ENCODE assay signal across 8 cellular contexts in the genomic region with DNA sequence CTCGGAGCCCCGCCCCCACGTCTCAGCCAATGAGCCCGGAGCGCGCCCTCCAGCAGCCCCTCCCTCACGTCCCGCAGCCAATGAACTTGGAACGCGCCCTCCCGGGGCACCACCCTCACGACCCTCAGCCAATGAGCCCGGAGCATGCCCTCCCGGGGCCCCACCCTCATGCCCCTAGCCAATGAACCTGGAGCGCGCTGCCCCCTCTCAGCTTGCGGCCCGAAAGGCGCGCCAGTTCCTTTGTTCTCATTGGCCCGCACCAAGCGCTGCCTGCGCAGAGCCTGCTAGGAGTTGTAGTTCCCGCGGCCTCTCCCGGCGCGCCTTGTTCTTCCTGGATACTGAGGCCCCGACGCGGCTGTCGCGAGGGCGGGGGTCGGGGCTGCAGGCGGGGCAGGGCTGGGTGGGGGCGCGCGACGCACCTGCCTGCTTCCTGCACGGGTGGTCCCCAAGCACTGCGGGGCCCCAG. TPM values are rescaled to one million over a fixed set of nuclear protein-coding genes. Genes with fewer than 3 reads are reported as not detected.
DNase-seq lines count a peak whose midpoint lies in the region; ATAC-seq and TF ChIP-seq lines count a peak whose summit lies in the region.

A gene (plus strand): TSS at position 325 of the 466 bp plus-strand sequence. CDS start 339 bp downstream, outside the sequence.

- no peak for TF ChIP-seq POLR2A in testis (IDR thresholded peaks at IDR 0.05)

- peak within 1 kb of the TSS in 1 of 2 donors; percentile 36 for H3K27ac ChIP-seq in testis

- H3K36me3 ChIP-seq in testis (ENCODE audit: low read depth, missing control alignments), result no peaks in the 10 kb centered on the region

- peak; percentile 89 for ATAC-seq in HG02840 (IDR thresholded peaks at IDR 0.05; ENCODE audit: low FRiP score, unreplicated experiment)
- ATAC-seq in activated naive CD8-positive, alpha-beta T cell treated with anti-CD3 and anti-CD28 coated beads, Interleukin-2, amount 10 ng/mL, durations not matched to agents 7 days and 5 days (ENCODE audit: low read depth), result peak; percentile 94
- ATAC-seq in omental fat pad (ENCODE audit: low FRiP score), result peak; percentile 97

- H3K27ac Mint-ChIP-seq in activated naive CD8-positive, alpha-beta T cell treated with anti-CD3 and anti-CD28 coated beads, Interleukin-2, amount 10 ng/mL, durations not matched to agents 7 days and 5 days, result peak within 1 kb of the TSS; percentile 72
- peak within 1 kb of the TSS; percentile 38 for H3K27ac Mint-ChIP-seq in glutamatergic neuron (ENCODE audit: unreplicated experiment)

- peak within 1 kb of the TSS; percentile 69 to 71 for H3K4me3 ChIP-seq in testis

- H3K9me3 Mint-ChIP-seq in activated naive CD8-positive, alpha-beta T cell treated with anti-CD3 and anti-CD28 coated beads, Interleukin-2, amount 10 ng/mL, durations not matched to agents 7 days and 5 days, result no peaks in the 10 kb centered on the region
- peaks cover 3% of the 10 kb centered on the region for H3K9me3 Mint-ChIP-seq in glutamatergic neuron (ENCODE audit: unreplicated experiment)

- H3K36me3 Mint-ChIP-seq in activated naive CD8-positive, alpha-beta T cell treated with anti-CD3 and anti-CD28 coated beads, Interleukin-2, amount 10 ng/mL, durations not matched to agents 7 days and 5 days, result no peaks in the 10 kb centered on the region
- H3K36me3 Mint-ChIP-seq in glutamatergic neuron (ENCODE audit: unreplicated experiment), result no peaks in the 10 kb centered on the region

- H3K4me1 ChIP-seq in testis, result peaks cover 19% of the 10 kb centered on the region

- intact Hi-C loops in testis (cut with DNase I; ENCODE audit: low total_unique reads), result loop anchor here (5.0 kb wide), 1 partner anchor 61 kb away; a partner anchor contains a TSS

- H3K4me1 Mint-ChIP-seq in activated naive CD8-positive, alpha-beta T cell treated with anti-CD3 and anti-CD28 coated beads, Interleukin-2, amount 10 ng/mL, durations not matched to agents 7 days and 5 days, result peaks cover 19% of the 10 kb centered on the region
- H3K4me1 Mint-ChIP-seq in glutamatergic neuron (ENCODE audit: low read depth, unreplicated experiment), result peaks cover 8% of the 10 kb centered on the region

- POLR2A ChIA-PET in activated naive CD8-positive, alpha-beta T cell treated with anti-CD3 and anti-CD28 coated beads, Interleukin-2, amount 10 ng/mL, durations not matched to agents 7 days and 5 days (lab: Charles Lee), result interaction anchor here (0.7 to 5.7 kb wide), 15 partner anchors 8 to 206 kb away, joined by 3 to 39 read pairs (median 4); a partner anchor contains a TSS

- no peaks in the 10 kb centered on the region for H3K9me3 ChIP-seq in testis

- peak; percentile 100 for DNase-seq in GM10266 (ENCODE audit: extremely low spot score)
- DNase-seq in NCI-H1436 (lab: John Stamatoyannopoulos, UW), result peak; percentile 100
- peak; percentile 98 for DNase-seq in SW480 (ENCODE audit: low spot score)
- DNase-seq in activated naive CD8-positive, alpha-beta T cell treated with anti-CD3 and anti-CD28 coated beads, Interleukin-2, amount 10 ng/mL, durations not matched to agents 7 days and 5 days, result peak; percentile 100
- peak; percentile 100 for DNase-seq in glutamatergic neuron
- DNase-seq in omental fat pad (ENCODE audit: low spot score), result peak; percentile 99
- DNase-seq in testis, result peak; percentile 100

- TF ChIP-seq CTCF in GM10266 (IDR thresholded peaks at IDR 0.05; ENCODE audit: control insufficient read depth, insufficient read depth, low read depth, missing control alignments) (no peak), glutamatergic neuron (IDR thresholded peaks at IDR 0.05; ENCODE audit: partially characterized antibody, unreplicated experiment) (no peak), omental fat pad (IDR thresholded peaks at IDR 0.05) (no peak), testis (IDR thresholded peaks at IDR 0.05) (no peak)

- WGBS in testis, 2 donors, result 2% methylated on average over 23 of the region's 42 CpGs; no CpG with 5 or more reads in 1 of the 2 donors

- no peaks in the 10 kb centered on the region for H3K27me3 Mint-ChIP-seq in activated naive CD8-positive, alpha-beta T cell treated with anti-CD3 and anti-CD28 coated beads, Interleukin-2, amount 10 ng/mL, durations not matched to agents 7 days and 5 days
- peaks cover 9% of the 10 kb centered on the region for H3K27me3 Mint-ChIP-seq in glutamatergic neuron (ENCODE audit: unreplicated experiment)

- H3K27me3 ChIP-seq in testis, result no peaks in the 10 kb centered on the region

- H3K4me3 Mint-ChIP-seq in activated naive CD8-positive, alpha-beta T cell treated with anti-CD3 and anti-CD28 coated beads, Interleukin-2, amount 10 ng/mL, durations not matched to agents 7 days and 5 days, result peak within 1 kb of the TSS; percentile 86
- H3K4me3 Mint-ChIP-seq in glutamatergic neuron (ENCODE audit: unreplicated experiment), result peak within 1 kb of the TSS; percentile 86

RNA-seq across cellular contexts. Expression of the gene that starts here (rescaled TPM):
- 10 to 100 TPM; 41.6 to 45.1 TPM for total RNA-seq in activated naive CD8-positive, alpha-beta T cell treated with anti-CD3 and anti-CD28 coated beads, Interleukin-2, amount 10 ng/mL, durations not matched to agents 7 days and 5 days
- total RNA-seq in glutamatergic neuron (ENCODE audit: unreplicated experiment) (29.6 TPM), omental fat pad (10 to 100 TPM in 1 of 4 donors, 1 to 10 TPM in 3; 4.7 to 12.3 (median 5.6) TPM), testis (10 to 100 TPM; 10.7 to 12.8 TPM)
- 5.7 TPM for polyA plus RNA-seq in testis (ENCODE audit: insufficient read depth, low read depth, low replicate concordance)
